27 cellular contexts compared by ENCODE assay signal in the genomic region with DNA sequence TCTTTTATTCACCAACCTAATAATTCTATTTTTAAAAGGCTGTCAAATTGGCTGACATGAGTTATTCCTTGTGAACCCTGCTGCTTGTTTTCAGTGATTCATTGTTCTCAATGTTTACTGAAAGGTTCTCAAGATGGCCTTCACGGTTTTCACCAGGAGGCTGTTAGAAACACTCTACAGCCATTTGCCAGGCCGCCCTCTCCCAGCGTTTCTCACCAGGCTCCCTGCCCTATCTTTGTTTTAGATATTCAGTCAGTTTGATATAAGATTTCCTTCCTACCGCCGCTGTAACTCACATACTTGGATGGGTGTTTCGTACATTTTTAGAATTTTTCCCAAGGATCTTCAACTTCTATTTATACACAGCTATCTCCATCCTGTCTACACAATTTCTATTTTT.
DNase-seq lines count a peak whose midpoint lies in the region; ATAC-seq and TF ChIP-seq lines count a peak whose summit lies in the region.
"Had no signal": no experiment of that assay in that cellular context is flagged by ENCODE, and none has a peak within 500 bp of the region (broad histone marks: within the 10 kb centered on the region; RNA-seq: fewer than 3 reads in every experiment).

No MANE protein-coding gene starts in this region.

- no peak overlapping the region for H3K4me3 ChIP-seq in GM23338
- H3K4me3 ChIP-seq: body of pancreas, dorsolateral prefrontal cortex, esophagus muscularis mucosa, HAP-1, prostate gland, right lobe of liver, thoracic aorta had no signal

- no peaks in the 10 kb centered on the region for H3K79me2 ChIP-seq in GM23338 (replicated peaks; ENCODE audit: insufficient read depth)

- H2AFZ ChIP-seq in GM23338 = peak overlapping the region; percentile 58

- no peaks in the 10 kb centered on the region for H3F3A ChIP-seq in GM23338 (replicated peaks; ENCODE audit: low read depth)

- ATAC-seq in GM23338 = no peak
- ATAC-seq: activated T-cell treated with anti-CD3 and anti-CD28 coated beads, Interleukin-2, amount 50 U/mL, for 72 hours; body of pancreas; natural killer cell; right lobe of liver; stimulated activated naive CD8-positive, alpha-beta T cell treated with anti-CD3 and anti-CD28 coated beads, Interleukin-15, amount 100 ng/mL, for 72 hours had no signal

- peaks cover 6% of the 10 kb centered on the region; the same call in 1 of the 2 replicates for H3K9me2 ChIP-seq in GM23338 (ENCODE audit: insufficient read depth)

- H3K9me3 Mint-ChIP-seq in GM23338 (no peaks in the 10 kb centered on the region), chondrocyte (ENCODE audit: low read depth) (peaks cover 8% of the 10 kb centered on the region)
- no peaks in the 10 kb centered on the region for H3K9me3 Mint-ChIP-seq in activated naive CD4-positive, alpha-beta T cell treated with anti-CD3 and anti-CD28 coated beads for 36 hours
- H3K9me3 Mint-ChIP-seq: activated T-cell treated with anti-CD3 and anti-CD28 coated beads, Interleukin-2, amount 50 U/mL, for 72 hours had no signal

- no peaks in the 10 kb centered on the region for H4K20me1 ChIP-seq in GM23338 (replicated peaks; ENCODE audit: insufficient read depth)

- intact Hi-C loops in activated naive CD4-positive, alpha-beta T cell treated with anti-CD3 and anti-CD28 coated beads for 36 hours (cut with micrococcal nuclease) = no loop called here

- H3K4me2 ChIP-seq in GM23338 = no peak overlapping the region

- no peaks in the 10 kb centered on the region for H3K4me1 ChIP-seq in GM23338 (ENCODE audit: insufficient read depth)
- H3K4me1 ChIP-seq: body of pancreas, esophagus muscularis mucosa, HAP-1, prostate gland, right lobe of liver had no signal

- H3K4me3 Mint-ChIP-seq in GM23338 = no peak overlapping the region
- H3K4me3 Mint-ChIP-seq in chondrocyte (ENCODE audit: unreplicated experiment) = no peak overlapping the region
- H3K4me3 Mint-ChIP-seq in activated naive CD4-positive, alpha-beta T cell treated with anti-CD3 and anti-CD28 coated beads for 36 hours = no peak overlapping the region
- H3K4me3 Mint-ChIP-seq: activated T-cell treated with anti-CD3 and anti-CD28 coated beads, Interleukin-2, amount 50 U/mL, for 72 hours; B cell; CD4-positive, alpha-beta memory T cell; natural killer cell; stimulated activated naive CD8-positive, alpha-beta T cell treated with anti-CD3 and anti-CD28 coated beads, Interleukin-15, amount 100 ng/mL, for 72 hours had no signal

- CTCF ChIA-PET in activated naive CD4-positive, alpha-beta T cell treated with anti-CD3 and anti-CD28 coated beads for 36 hours (lab: Charles Lee) = no interaction called here

- H3K36me3 ChIP-seq in GM23338 (ENCODE audit: insufficient read depth) = no peaks in the 10 kb centered on the region
- H3K36me3 ChIP-seq: esophagus muscularis mucosa, HAP-1, prostate gland, right lobe of liver, thoracic aorta had no signal

- TF ChIP-seq CTCF in GM23338 (conservative IDR thresholded peaks at IDR 0.05; ENCODE audit: low read depth in 2 of 2) (no peak), chondrocyte (IDR thresholded peaks at IDR 0.05) (no peak)

- DNase-seq in COR-L47 (lab: John Stamatoyannopoulos, UW) = peak; percentile 1
- DNase-seq in GM23338 (ENCODE audit: low spot score) = no peak
- DNase-seq in NCI-H2107 treated with DMSO at 0.1 percent for 48 hours (lab: John Stamatoyannopoulos, UW; ENCODE audit: unreplicated experiment) = peak; percentile 94
- DNase-seq in chondrocyte (ENCODE audit: low spot score) = no peak
- no peak for DNase-seq in NCI-H2171 treated with DMSO at 0.1 percent for 48 hours (lab: John Stamatoyannopoulos, UW)
- DNase-seq in activated naive CD4-positive, alpha-beta T cell treated with anti-CD3 and anti-CD28 coated beads for 36 hours = no peak
- DNase-seq in OCI-M1 (lab: John Stamatoyannopoulos, UW) = no peak
- DNase-seq: activated CD4-positive, CD25-positive, alpha-beta regulatory T cell; activated naive CD4-positive, alpha-beta T cell treated with Interleukin-2 at 50 U/mL for 16 hours; activated T-cell treated with anti-CD3 and anti-CD28 coated beads, Interleukin-2, amount 50 U/mL, for 72 hours; body of pancreas; CD4-positive, alpha-beta memory T cell; DMS 273 treated with DMSO at 0.1 percent for 48 hours; foreskin melanocyte; GDM1; midbrain; natural killer cell; occipital lobe; right lobe of liver; stimulated activated CD4-positive, alpha-beta T cell treated with anti-CD3 and anti-CD28 coated beads, Interleukin-2, amount 100 ng/mL, for 48 hours; stimulated activated naive CD8-positive, alpha-beta T cell treated with anti-CD3 and anti-CD28 coated beads, Interleukin-15, amount 100 ng/mL, for 72 hours had no signal

- no peaks in the 10 kb centered on the region; the same call in 2 of the 3 replicates for H3K4me1 Mint-ChIP-seq in GM23338
- H3K4me1 Mint-ChIP-seq in chondrocyte (ENCODE audit: low read depth) = peaks cover 9% of the 10 kb centered on the region
- H3K4me1 Mint-ChIP-seq in activated naive CD4-positive, alpha-beta T cell treated with anti-CD3 and anti-CD28 coated beads for 36 hours (ENCODE audit: low read depth) = no peaks in the 10 kb centered on the region
- H3K4me1 Mint-ChIP-seq: B cell; CD4-positive, alpha-beta memory T cell; natural killer cell; stimulated activated naive CD8-positive, alpha-beta T cell treated with anti-CD3 and anti-CD28 coated beads, Interleukin-15, amount 100 ng/mL, for 72 hours had no signal

- H3K36me3 Mint-ChIP-seq in GM23338 (ENCODE audit: low read depth) = no peaks in the 10 kb centered on the region
- no peaks in the 10 kb centered on the region for H3K36me3 Mint-ChIP-seq in chondrocyte (ENCODE audit: low read depth)
- H3K36me3 Mint-ChIP-seq in activated naive CD4-positive, alpha-beta T cell treated with anti-CD3 and anti-CD28 coated beads for 36 hours (ENCODE audit: low read depth) = no peaks in the 10 kb centered on the region
- H3K36me3 Mint-ChIP-seq: CD4-positive, alpha-beta memory T cell; natural killer cell had no signal

- H3K27me3 ChIP-seq in GM23338 (ENCODE audit: insufficient read depth) = no peaks in the 10 kb centered on the region
- H3K27me3 ChIP-seq: body of pancreas, dorsolateral prefrontal cortex, esophagus muscularis mucosa, right lobe of liver had no signal

- no peak overlapping the region for H3K27ac Mint-ChIP-seq in GM23338
- peak overlapping the region; percentile 79 for H3K27ac Mint-ChIP-seq in chondrocyte (ENCODE audit: unreplicated experiment)
- H3K27ac Mint-ChIP-seq in activated naive CD4-positive, alpha-beta T cell treated with anti-CD3 and anti-CD28 coated beads for 36 hours = no peak overlapping the region
- H3K27ac Mint-ChIP-seq: activated T-cell treated with anti-CD3 and anti-CD28 coated beads, Interleukin-2, amount 50 U/mL, for 72 hours; B cell; CD4-positive, alpha-beta memory T cell; natural killer cell; stimulated activated naive CD8-positive, alpha-beta T cell treated with anti-CD3 and anti-CD28 coated beads, Interleukin-15, amount 100 ng/mL, for 72 hours had no signal

- H3K27me3 Mint-ChIP-seq in GM23338 (ENCODE audit: insufficient read depth, low read depth, poor library complexity) = no peaks in the 10 kb centered on the region
- H3K27me3 Mint-ChIP-seq in chondrocyte (ENCODE audit: low read depth) = peaks cover 27% of the 10 kb centered on the region
- peaks cover 6% of the 10 kb centered on the region for H3K27me3 Mint-ChIP-seq in activated naive CD4-positive, alpha-beta T cell treated with anti-CD3 and anti-CD28 coated beads for 36 hours (ENCODE audit: low read depth)
- H3K27me3 Mint-ChIP-seq: CD4-positive, alpha-beta memory T cell had no signal

- H3K27ac ChIP-seq in GM23338 (ENCODE audit: low read depth) = no peak overlapping the region
- H3K27ac ChIP-seq: body of pancreas, esophagus muscularis mucosa, prostate gland, right lobe of liver, thoracic aorta had no signal

TF ChIP-seq in GM23338, 12 proteins besides CTCF, POLR2A, EP300 and RAD21 (continues in another document):
- TF ChIP-seq EZH2phosphoT487 (IDR thresholded peaks at IDR 0.05; ENCODE audit: unreplicated experiment) (no peak), ZNF331 (CRISPR knock-in tag; IDR thresholded peaks at IDR 0.05; ENCODE audit: low read depth) (no peak), STAT1 (IDR thresholded peaks at IDR 0.05; ENCODE audit: unreplicated experiment) (no peak)
- TF ChIP-seq, protein P1, sequence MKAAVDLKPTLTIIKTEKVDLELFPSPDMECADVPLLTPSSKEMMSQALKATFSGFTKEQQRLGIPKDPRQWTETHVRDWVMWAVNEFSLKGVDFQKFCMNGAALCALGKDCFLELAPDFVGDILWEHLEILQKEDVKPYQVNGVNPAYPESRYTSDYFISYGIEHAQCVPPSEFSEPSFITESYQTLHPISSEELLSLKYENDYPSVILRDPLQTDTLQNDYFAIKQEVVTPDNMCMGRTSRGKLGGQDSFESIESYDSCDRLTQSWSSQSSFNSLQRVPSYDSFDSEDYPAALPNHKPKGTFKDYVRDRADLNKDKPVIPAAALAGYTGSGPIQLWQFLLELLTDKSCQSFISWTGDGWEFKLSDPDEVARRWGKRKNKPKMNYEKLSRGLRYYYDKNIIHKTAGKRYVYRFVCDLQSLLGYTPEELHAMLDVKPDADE (IDR thresholded peaks at IDR 0.05) = no peak

Comparison
In these comparisons a context has a peak if more than half of its experiments do, and no peak if none do; other contexts are left out.
1. DNase-seq: peak in COR-L47 (single experiment) and NCI-H2107 treated with DMSO at 0.1 percent for 48 hours (single experiment); none in GM23338 (single experiment), chondrocyte (single experiment), NCI-H2171 treated with DMSO at 0.1 percent for 48 hours (single experiment), activated naive CD4-positive, alpha-beta T cell treated with anti-CD3 and anti-CD28 coated beads for 36 hours (single experiment) and OCI-M1 (single experiment).